8 cellular contexts compared by ENCODE assay signal in genomic region chr16:391885-392335, GRCh38. TPM values are rescaled to one million over a fixed set of nuclear protein-coding genes. Genes with fewer than 3 reads are reported as not detected.
DNase-seq lines count a peak whose midpoint lies in the region; ATAC-seq and TF ChIP-seq lines count a peak whose summit lies in the region.

No MANE protein-coding gene starts in this region.

- H3K36me3 ChIP-seq in DND-41 (ENCODE audit: insufficient read depth, low read length), result no peaks in the 10 kb centered on the region
- no peaks in the 10 kb centered on the region for H3K36me3 ChIP-seq in adipocyte (ENCODE audit: control insufficient read depth, insufficient read depth, low read length, severe bottlenecking)

- H2AFZ ChIP-seq in DND-41 (ENCODE audit: low read depth, low read length), result no peak overlapping the region

- no peak overlapping the region for H3K4me3 Mint-ChIP-seq in T-helper 2 cell treated with Interferon-gamma antibody and Interleukin-4, amounts not matched to agents 5 μg/mL and 100 μg/mL, for 36 hours

- peak; percentile 97 for TF ChIP-seq CTCF in DND-41 (IDR thresholded peaks at IDR 0.05; ENCODE audit: borderline replicate concordance, extremely low read depth, low read length, poor library complexity, severe bottlenecking)

- no peak overlapping the region for H3K4me3 ChIP-seq in DND-41 (ENCODE audit: low read depth in 1 of 2, low read length in 2 of 2)
- no peak overlapping the region for H3K4me3 ChIP-seq in adipocyte (ENCODE audit: low read length)

- H3K9me3 ChIP-seq in DND-41 (ENCODE audit: insufficient read depth, low read length, severe bottlenecking), result no peaks in the 10 kb centered on the region
- no peaks in the 10 kb centered on the region for H3K9me3 ChIP-seq in adipocyte (ENCODE audit: control insufficient read depth, low read length)

- peak; percentile 86 for ATAC-seq in DND-41 (ENCODE audit: insufficient read depth, low read depth)
- ATAC-seq in GM18519 (IDR thresholded peaks at IDR 0.05; ENCODE audit: low FRiP score, unreplicated experiment), result no peak

- no peaks in the 10 kb centered on the region for H3K9me3 Mint-ChIP-seq in T-helper 2 cell treated with Interferon-gamma antibody and Interleukin-4, amounts not matched to agents 5 μg/mL and 100 μg/mL, for 36 hours

- peaks cover 12% of the 10 kb centered on the region for H3K79me2 ChIP-seq in DND-41 (ENCODE audit: insufficient read depth, low read length)

- no peak overlapping the region for H3K27ac Mint-ChIP-seq in T-helper 2 cell treated with Interferon-gamma antibody and Interleukin-4, amounts not matched to agents 5 μg/mL and 100 μg/mL, for 36 hours

- H3K36me3 Mint-ChIP-seq in T-helper 2 cell treated with Interferon-gamma antibody and Interleukin-4, amounts not matched to agents 5 μg/mL and 100 μg/mL, for 36 hours (ENCODE audit: low read depth), result no peaks in the 10 kb centered on the region

- H3K9ac ChIP-seq in DND-41 (ENCODE audit: low read depth, low read length), result no peak overlapping the region
- no peak overlapping the region for H3K9ac ChIP-seq in adipocyte (ENCODE audit: low read length)

- peaks cover 9% of the 10 kb centered on the region for H3K4me1 Mint-ChIP-seq in T-helper 2 cell treated with Interferon-gamma antibody and Interleukin-4, amounts not matched to agents 5 μg/mL and 100 μg/mL, for 36 hours (ENCODE audit: low read depth)

- H3K4me2 ChIP-seq in DND-41 (ENCODE audit: insufficient read depth, low read length), result peak overlapping the region; percentile 28; the same call in 1 of the 2 replicates

- peak; percentile 86 for DNase-seq in DND-41
- DNase-seq in LHCN-M2 (ENCODE audit: low read depth), result peak; percentile 88
- DNase-seq in T-helper 2 cell treated with Interferon-gamma antibody and Interleukin-4, amounts not matched to agents 5 μg/mL and 100 μg/mL, for 36 hours (ENCODE audit: low spot score), result peak; percentile 44
- peak; percentile 53 for DNase-seq in adipocyte (ENCODE audit: low read depth)
- peak; percentile 71 for DNase-seq in iPS-NIHi11 (ENCODE audit: low spot score)
- peak; percentile 63 for DNase-seq in stimulated activated CD4-positive, alpha-beta T cell treated with anti-CD3 and anti-CD28 coated beads, Interleukin-2, amount 100 ng/mL, for 4 hours (ENCODE audit: low read depth)
- no peak for DNase-seq in DMS153 (lab: John Stamatoyannopoulos, UW)

- peaks cover 22% of the 10 kb centered on the region for H3K4me1 ChIP-seq in DND-41 (ENCODE audit: insufficient read depth, low read length)
- H3K4me1 ChIP-seq in adipocyte (ENCODE audit: control insufficient read depth, insufficient read depth, low read length), result peaks cover 23% of the 10 kb centered on the region

- H4K20me1 ChIP-seq in DND-41 (ENCODE audit: insufficient read depth, low read length), result no peaks in the 10 kb centered on the region

- H3K27me3 Mint-ChIP-seq in T-helper 2 cell treated with Interferon-gamma antibody and Interleukin-4, amounts not matched to agents 5 μg/mL and 100 μg/mL, for 36 hours (ENCODE audit: low read depth), result peaks cover 10% of the 10 kb centered on the region

- H3K27me3 ChIP-seq in DND-41 (ENCODE audit: insufficient read depth, low read length, poor library complexity) (no peaks in the 10 kb centered on the region), adipocyte (replicated peaks; ENCODE audit: control insufficient read depth, insufficient read depth, low read length) (no peaks in the 10 kb centered on the region)

- no peak overlapping the region for H3K27ac ChIP-seq in DND-41 (ENCODE audit: low read length)

RNA-seq across cellular contexts. Expression of gene NME4, which starts 5.1 kb away (rescaled TPM):
- 142 and 186 TPM in 2 replicates for total RNA-seq in LHCN-M2 (2014; rRNA removed)
- 336 TPM for polyA plus RNA-seq in LHCN-M2 (2012)

RNA-seq across cellular contexts. Expression of gene DECR2, which starts 9.8 kb away (rescaled TPM):
- 18.8 and 22.6 TPM in 2 replicates for total RNA-seq in LHCN-M2 (2014; rRNA removed)
- 28.2 TPM for polyA plus RNA-seq in LHCN-M2 (2012)

RNA-seq across cellular contexts. Expression of gene PGAP6, which starts 10.1 kb away (rescaled TPM):
- 72.4 and 90.2 TPM in 2 replicates for total RNA-seq in LHCN-M2 (2014; rRNA removed)
- polyA plus RNA-seq in LHCN-M2 (2012), result 117 TPM

RNA-seq across cellular contexts. Expression of gene MRPL28, which starts 21.6 kb away (rescaled TPM):
- 135 and 156 TPM in 2 replicates for total RNA-seq in LHCN-M2 (2014; rRNA removed)
- 196 TPM for polyA plus RNA-seq in LHCN-M2 (2012)

RNA-seq across cellular contexts. Expression of gene RAB11FIP3, which starts 33.5 kb away (rescaled TPM):
- total RNA-seq in LHCN-M2 (2014; rRNA removed), result 44.1 and 61.6 TPM in 2 replicates
- polyA plus RNA-seq in LHCN-M2 (2012), result 39.3 TPM
